14 cellular contexts compared by ENCODE assay signal in genomic region chr11:1983601-1983961, GRCh38. TPM values are rescaled to one million over a fixed set of nuclear protein-coding genes. Genes with fewer than 3 reads are reported as not detected.
"Had no signal": no experiment of that assay in that cellular context is flagged by ENCODE, and none has a peak within 500 bp of the region (broad histone marks: within the 10 kb centered on the region; RNA-seq: fewer than 3 reads in every experiment).

No MANE protein-coding gene starts in this region.

- H3K36me3 Mint-ChIP-seq: activated naive CD8-positive, alpha-beta T cell; stimulated activated naive B cell treated with anti-CD40 and anti-IgM and Interleukin-4, amounts not matched to agents 10 μg/mL and 1 μg/mL and 100 μg/mL, for 72 hours; WTC11 had no signal

- ATAC-seq: stimulated activated naive B cell treated with anti-CD40 and anti-IgM and Interleukin-4, amounts not matched to agents 10 μg/mL and 1 μg/mL and 100 μg/mL, for 72 hours; T-helper 17 cell; WTC11 had no signal

- H3K4me1 ChIP-seq: ascending aorta, esophagus squamous epithelium, tibial nerve had no signal

- H3K4me3 ChIP-seq: ascending aorta, esophagus squamous epithelium, smooth muscle cell, tibial nerve had no signal

- H3K27me3 ChIP-seq: ascending aorta, esophagus squamous epithelium, tibial nerve had no signal

- H3K36me3 ChIP-seq: ascending aorta, esophagus squamous epithelium, tibial nerve had no signal

- H3K9me3 Mint-ChIP-seq: nephron progenitor cell; stimulated activated naive B cell treated with anti-CD40 and anti-IgM and Interleukin-4, amounts not matched to agents 10 μg/mL and 1 μg/mL and 100 μg/mL, for 72 hours; WTC11 had no signal

- H3K4me1 Mint-ChIP-seq: nephron progenitor cell; stimulated activated naive B cell treated with anti-CD40 and anti-IgM and Interleukin-4, amounts not matched to agents 10 μg/mL and 1 μg/mL and 100 μg/mL, for 72 hours; T-helper 17 cell; WTC11 had no signal

- DNase-seq: activated T-cell treated with anti-CD3 and anti-CD28 coated beads, Interleukin-2, amount 50 U/mL, for 1 hour; esophagus squamous epithelium; foreskin fibroblast; glutamatergic neuron; mesendoderm; nephron progenitor cell; stimulated activated CD4-positive, alpha-beta T cell treated with anti-CD3 and anti-CD28 coated beads, Interleukin-1b, Interleukin-23, amount 100 ng/mL, for 48 hours; stimulated activated naive B cell treated with anti-CD40 and anti-IgM and Interleukin-4, amounts not matched to agents 10 μg/mL and 1 μg/mL and 100 μg/mL, for 72 hours; T-helper 17 cell had no signal

- H3K4me2 ChIP-seq: smooth muscle cell had no signal

- H3K27me3 Mint-ChIP-seq: activated naive CD8-positive, alpha-beta T cell; stimulated activated naive B cell treated with anti-CD40 and anti-IgM and Interleukin-4, amounts not matched to agents 10 μg/mL and 1 μg/mL and 100 μg/mL, for 72 hours; T-helper 17 cell had no signal

- H3K9me3 ChIP-seq: ascending aorta, esophagus squamous epithelium, tibial nerve had no signal

- H3K27ac ChIP-seq: ascending aorta, esophagus squamous epithelium, tibial nerve had no signal

- H3K27ac Mint-ChIP-seq: activated naive CD8-positive, alpha-beta T cell; nephron progenitor cell; stimulated activated naive B cell treated with anti-CD40 and anti-IgM and Interleukin-4, amounts not matched to agents 10 μg/mL and 1 μg/mL and 100 μg/mL, for 72 hours; T-helper 17 cell; WTC11 had no signal

- H3K4me3 Mint-ChIP-seq: activated naive CD8-positive, alpha-beta T cell; nephron progenitor cell; stimulated activated naive B cell treated with anti-CD40 and anti-IgM and Interleukin-4, amounts not matched to agents 10 μg/mL and 1 μg/mL and 100 μg/mL, for 72 hours; T-helper 17 cell; WTC11 had no signal

RNA-seq across cellular contexts. Expression of gene H19, which starts 14.1 kb away (rescaled TPM):
- total RNA-seq: T-helper 17 cell had no signal
